ENCODE assay signal across 2 cellular contexts in genomic region chr12:31655208-31655607, GRCh38.
TF ChIP-seq lines count a peak whose summit lies in the region.

No MANE protein-coding gene starts in this region.

TF ChIP-seq in GM23338, 12 proteins besides CTCF, POLR2A, EP300 and RAD21 (continued from another document):
- no peak for TF ChIP-seq ETS1 (IDR thresholded peaks at IDR 0.05)
- no peak for TF ChIP-seq EZH2phosphoT487 (IDR thresholded peaks at IDR 0.05; ENCODE audit: unreplicated experiment)
- no peak for TF ChIP-seq ZNF331 (CRISPR knock-in tag; IDR thresholded peaks at IDR 0.05; ENCODE audit: low read depth)
- no peak for TF ChIP-seq CREB1 (CRISPR knock-in tag; IDR thresholded peaks at IDR 0.05; ENCODE audit: low read depth)
- no peak for TF ChIP-seq ZNF114 (CRISPR knock-in tag; IDR thresholded peaks at IDR 0.05)
- TF ChIP-seq EZH2 (IDR thresholded peaks at IDR 0.05; ENCODE audit: low read depth, unreplicated experiment), result no peak
- TF ChIP-seq STAT1 (IDR thresholded peaks at IDR 0.05; ENCODE audit: unreplicated experiment), result no peak
- no peak for TF ChIP-seq POLR2AphosphoS5 (IDR thresholded peaks at IDR 0.05; ENCODE audit: low read depth)
- TF ChIP-seq NANOG (IDR thresholded peaks at IDR 0.05; ENCODE audit: borderline replicate concordance), result no peak
- TF ChIP-seq ZNF462 (CRISPR knock-in tag; IDR thresholded peaks at IDR 0.05), result no peak

TF ChIP-seq in K562, 482 proteins besides CTCF, POLR2A, EP300 and RAD21 (continued from another document):
- no peak for TF ChIP-seq PBX2 (CRISPR knock-in tag; IDR thresholded peaks at IDR 0.05; ENCODE audit: low read depth)
- peak; percentile 66 for TF ChIP-seq PBX2 (tag; conservative IDR thresholded peaks at IDR 0.05; ENCODE audit: low read depth)
- no peak for TF ChIP-seq NR2C1 (IDR thresholded peaks at IDR 0.05)
- no peak for TF ChIP-seq NR2C1 (tag; IDR thresholded peaks at IDR 0.05)
- TF ChIP-seq MEIS2 (IDR thresholded peaks at IDR 0.05; ENCODE audit: partially characterized antibody), result peak; percentile 81
- no peak for TF ChIP-seq ZBTB9 (CRISPR knock-in tag; IDR thresholded peaks at IDR 0.05)
- no peak for TF ChIP-seq CSDE1 (IDR thresholded peaks at IDR 0.05)
